ENCODE assay signal across 8 cellular contexts in the genomic region with DNA sequence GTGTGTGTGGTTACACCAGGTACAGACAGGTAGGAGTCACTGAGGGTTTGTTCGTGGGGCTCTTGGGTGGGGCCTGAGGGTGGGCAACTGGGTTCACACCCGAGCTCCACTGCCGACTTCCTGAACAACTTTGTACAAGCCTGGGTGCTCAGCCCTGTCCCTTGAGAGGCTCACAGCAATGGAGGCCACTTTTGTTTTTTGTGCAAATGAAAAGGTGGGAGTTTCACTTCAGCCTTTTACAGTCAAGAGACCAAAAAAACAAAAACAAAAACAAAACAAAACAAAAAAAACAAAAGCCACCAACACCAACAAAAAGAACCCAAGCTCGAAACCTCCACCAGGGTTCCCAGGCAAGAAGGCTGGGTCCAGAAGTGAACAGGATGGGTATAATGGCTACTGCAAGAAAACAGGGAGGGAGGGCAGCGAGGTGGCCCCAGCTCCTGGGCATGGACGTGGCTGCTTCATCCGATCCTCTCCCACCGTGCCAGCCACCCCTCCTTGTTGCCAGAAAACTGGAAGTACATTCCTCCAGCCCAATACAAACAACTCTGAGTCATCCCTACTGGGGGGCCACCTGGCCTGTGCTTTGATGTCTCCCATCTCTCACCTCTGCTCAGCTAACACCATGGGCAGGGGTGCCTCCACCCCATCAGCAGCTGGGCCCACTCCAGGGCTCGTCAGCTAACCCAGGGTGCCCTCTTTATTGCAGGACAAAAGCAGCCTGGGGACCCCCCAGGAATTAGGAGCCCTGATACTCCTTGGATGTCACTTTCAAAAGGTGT. TPM values are rescaled to one million over a fixed set of nuclear protein-coding genes. Genes with fewer than 3 reads are reported as not detected.
A peak's percentile ranks its signal among the peaks of the same experiment; 100 is the strongest.
DNase-seq lines count a peak whose midpoint lies in the region; ATAC-seq and TF ChIP-seq lines count a peak whose summit lies in the region.

No MANE protein-coding gene starts in this region.

- H3K9me2 ChIP-seq in neural cell (ENCODE audit: insufficient read depth, low read length), result no peaks in the 10 kb centered on the region

- TF ChIP-seq RAD21 in neural cell (conservative IDR thresholded peaks at IDR 0.05), result no peak

- H3K27ac ChIP-seq in cingulate gyrus (ENCODE audit: low read depth, low read length) (peak overlapping the region; percentile 82), neural cell (ENCODE audit: low read length) (no peak overlapping the region)

- H3K9me3 Mint-ChIP-seq in Caco-2 (ENCODE audit: unreplicated experiment), result no peaks in the 10 kb centered on the region

- H3K4me1 Mint-ChIP-seq in Caco-2 (ENCODE audit: low read depth, unreplicated experiment), result peaks cover 21% of the 10 kb centered on the region

- CTCF ChIA-PET in Caco-2 (lab: Charles Lee), result interaction anchor here (0.7 to 1.2 kb wide), 4 partner anchors 21 to 102 kb away, joined by 3 to 6 read pairs (median 4); a partner anchor contains a TSS

- POLR2A ChIA-PET in Caco-2 (lab: Charles Lee), result interaction anchor here (0.6 kb wide), 1 partner anchor 209 kb away, joined by 3 read pairs; no protein-coding TSS in a partner anchor

- H3K4me3 ChIP-seq in Caco-2 (ENCODE audit: low read depth, low read length), result no peak overlapping the region
- no peak overlapping the region for H3K4me3 ChIP-seq in neural cell (ENCODE audit: low read length)

- H3K36me3 ChIP-seq in Caco-2 (ENCODE audit: control insufficient read depth, insufficient read depth, low read length) (no peaks in the 10 kb centered on the region), neural cell (ENCODE audit: insufficient read depth, low read length) (no peaks in the 10 kb centered on the region)

- DNase-seq in Caco-2, result peak in 1 of 2 experiments; percentile 32
- peak; percentile 78 for DNase-seq in M059J (ENCODE audit: low read depth)
- DNase-seq in stimulated activated naive CD4-positive, alpha-beta T cell (lab: John Stamatoyannopoulos, UW), result no peak

- TF ChIP-seq CTCF in Caco-2 (IDR thresholded peaks at IDR 0.05; ENCODE audit: insufficient read depth in 1 of 2, low read depth in 1 of 2, low read length in 1 of 2, severe bottlenecking in 1 of 2, unreplicated experiment in 1 of 2), result no peak
- no peak for TF ChIP-seq CTCF in neural cell (IDR thresholded peaks at IDR 0.05; ENCODE audit: poor library complexity, severe bottlenecking)

- H3K4me1 ChIP-seq in Caco-2, result peaks cover 33% of the 10 kb centered on the region

- no peaks in the 10 kb centered on the region for H4K20me1 ChIP-seq in neural cell (ENCODE audit: insufficient read depth)

- H3K79me2 ChIP-seq in neural cell (replicated peaks; ENCODE audit: insufficient read depth, low read length), result no peaks in the 10 kb centered on the region

- BruUV-seq in Caco-2 (replicated peaks; lab: Mats Ljungman, UMichigan), result no TSS peak

- peak overlapping the region; percentile 31 for H3K27ac Mint-ChIP-seq in Caco-2 (ENCODE audit: unreplicated experiment)

- peak overlapping the region; percentile 87 for H3K4me3 Mint-ChIP-seq in Caco-2 (ENCODE audit: unreplicated experiment)

- H3K27me3 ChIP-seq in Caco-2 (replicated peaks; ENCODE audit: control insufficient read depth, insufficient read depth, low read length), result no peaks in the 10 kb centered on the region
- H3K27me3 ChIP-seq in neural cell (ENCODE audit: insufficient read depth, low read depth, low read length), result peaks cover 29% of the 10 kb centered on the region

- H3F3A ChIP-seq in neural cell (ENCODE audit: insufficient read depth, low read length, poor library complexity, severe bottlenecking), result no peaks in the 10 kb centered on the region

- H3K4me2 ChIP-seq in neural cell (ENCODE audit: low read length), result no peak overlapping the region

- intact Hi-C loops in Caco-2 (cut with micrococcal nuclease; ENCODE audit: unreplicated experiment), result no loop called here

- ATAC-seq in GM21717 (IDR thresholded peaks at IDR 0.05; ENCODE audit: unreplicated experiment) (no peak), HG02981 (IDR thresholded peaks at IDR 0.05; ENCODE audit: unreplicated experiment) (no peak), HG03432 (IDR thresholded peaks at IDR 0.05; ENCODE audit: unreplicated experiment) (no peak)

- H3K9me3 ChIP-seq in Caco-2 (no peaks in the 10 kb centered on the region), neural cell (ENCODE audit: low read length) (no peaks in the 10 kb centered on the region)

- H3K27me3 Mint-ChIP-seq in Caco-2 (ENCODE audit: insufficient read depth, unreplicated experiment), result no peaks in the 10 kb centered on the region

- peaks cover 10% of the 10 kb centered on the region for H3K36me3 Mint-ChIP-seq in Caco-2 (ENCODE audit: insufficient read depth, unreplicated experiment)

- TF ChIP-seq EP300 in neural cell (conservative IDR thresholded peaks at IDR 0.05; ENCODE audit: poor library complexity, severe bottlenecking), result no peak

- H2AFZ ChIP-seq in neural cell (ENCODE audit: low read depth, low read length), result no peak overlapping the region

- peak overlapping the region; percentile 17 for H3K9ac ChIP-seq in neural cell (ENCODE audit: low read length)

TF ChIP-seq in neural cell, 6 proteins besides CTCF, POLR2A, EP300 and RAD21:
- TF ChIP-seq EZH2 (IDR thresholded peaks at IDR 0.05; ENCODE audit: borderline replicate concordance, insufficient read depth, low read length, poor library complexity, severe bottlenecking) (no peak), TAF1 (IDR thresholded peaks at IDR 0.05; ENCODE audit: low read depth) (no peak), MXI1 (conservative IDR thresholded peaks at IDR 0.05; ENCODE audit: poor library complexity, severe bottlenecking) (no peak), SMC3 (conservative IDR thresholded peaks at IDR 0.05; ENCODE audit: poor library complexity) (no peak), POLR2AphosphoS5 (IDR thresholded peaks at IDR 0.05) (no peak)
- TF ChIP-seq, protein P1, sequence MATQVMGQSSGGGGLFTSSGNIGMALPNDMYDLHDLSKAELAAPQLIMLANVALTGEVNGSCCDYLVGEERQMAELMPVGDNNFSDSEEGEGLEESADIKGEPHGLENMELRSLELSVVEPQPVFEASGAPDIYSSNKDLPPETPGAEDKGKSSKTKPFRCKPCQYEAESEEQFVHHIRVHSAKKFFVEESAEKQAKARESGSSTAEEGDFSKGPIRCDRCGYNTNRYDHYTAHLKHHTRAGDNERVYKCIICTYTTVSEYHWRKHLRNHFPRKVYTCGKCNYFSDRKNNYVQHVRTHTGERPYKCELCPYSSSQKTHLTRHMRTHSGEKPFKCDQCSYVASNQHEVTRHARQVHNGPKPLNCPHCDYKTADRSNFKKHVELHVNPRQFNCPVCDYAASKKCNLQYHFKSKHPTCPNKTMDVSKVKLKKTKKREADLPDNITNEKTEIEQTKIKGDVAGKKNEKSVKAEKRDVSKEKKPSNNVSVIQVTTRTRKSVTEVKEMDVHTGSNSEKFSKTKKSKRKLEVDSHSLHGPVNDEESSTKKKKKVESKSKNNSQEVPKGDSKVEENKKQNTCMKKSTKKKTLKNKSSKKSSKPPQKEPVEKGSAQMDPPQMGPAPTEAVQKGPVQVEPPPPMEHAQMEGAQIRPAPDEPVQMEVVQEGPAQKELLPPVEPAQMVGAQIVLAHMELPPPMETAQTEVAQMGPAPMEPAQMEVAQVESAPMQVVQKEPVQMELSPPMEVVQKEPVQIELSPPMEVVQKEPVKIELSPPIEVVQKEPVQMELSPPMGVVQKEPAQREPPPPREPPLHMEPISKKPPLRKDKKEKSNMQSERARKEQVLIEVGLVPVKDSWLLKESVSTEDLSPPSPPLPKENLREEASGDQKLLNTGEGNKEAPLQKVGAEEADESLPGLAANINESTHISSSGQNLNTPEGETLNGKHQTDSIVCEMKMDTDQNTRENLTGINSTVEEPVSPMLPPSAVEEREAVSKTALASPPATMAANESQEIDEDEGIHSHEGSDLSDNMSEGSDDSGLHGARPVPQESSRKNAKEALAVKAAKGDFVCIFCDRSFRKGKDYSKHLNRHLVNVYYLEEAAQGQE (IDR thresholded peaks at IDR 0.05; ENCODE audit: borderline replicate concordance), result no peak
TF ChIP-seq in neural cell: peak in this region for 0.

RNA-seq across cellular contexts. Expression of a gene that starts 2.1 kb away (rescaled TPM):
- total RNA-seq in Caco-2 (2022), result 33.8 and 37.2 TPM in 2 replicates
- total RNA-seq in M059J (2014; rRNA removed; shearing (Covaris generic)), result 18.1 and 23.2 TPM in 2 replicates
- polyA plus RNA-seq in neural cell, result not detected in 2 replicates
- not detected in 2 replicates for polyA minus RNA-seq in neural cell

RNA-seq across cellular contexts. Expression of a gene that starts 31.7 kb away (rescaled TPM):
- total RNA-seq in Caco-2 (2022), result not detected in 2 replicates
- total RNA-seq in M059J (2014; rRNA removed; shearing (Covaris generic)), result not detected in 2 replicates
- not detected in 2 replicates for polyA plus RNA-seq in neural cell
- not detected in 2 replicates for polyA minus RNA-seq in neural cell

RNA-seq across cellular contexts. Expression of a gene that starts 38.4 kb away (rescaled TPM):
- 0.32 and 1.0 TPM in 2 replicates for total RNA-seq in Caco-2 (2022)
- 0.62 TPM in 1 of 2 replicates, not detected in the other for total RNA-seq in M059J (2014; rRNA removed; shearing (Covaris generic))
- polyA plus RNA-seq in neural cell, result 9.6 and 12.9 TPM in 2 replicates
- polyA minus RNA-seq in neural cell, result 8.0 and 13.4 TPM in 2 replicates

RNA-seq across cellular contexts. Expression of a gene that starts 40.8 kb away (rescaled TPM):
- total RNA-seq in Caco-2 (2022), result not detected in 2 replicates
- 0.02 and 1.4 TPM in 2 replicates for total RNA-seq in M059J (2014; rRNA removed; shearing (Covaris generic))
- 13.2 and 22.5 TPM in 2 replicates for polyA plus RNA-seq in neural cell
- 3.4 and 4.5 TPM in 2 replicates for polyA minus RNA-seq in neural cell

RNA-seq across cellular contexts. Expression of a gene that starts 46.1 kb away (rescaled TPM):
- total RNA-seq in Caco-2 (2022), result 37.6 and 39.2 TPM in 2 replicates
- 9.8 and 18.5 TPM in 2 replicates for total RNA-seq in M059J (2014; rRNA removed; shearing (Covaris generic))
- polyA plus RNA-seq in neural cell, result 27.7 and 28.0 TPM in 2 replicates
- 64.8 and 73.0 TPM in 2 replicates for polyA minus RNA-seq in neural cell
